Comparison of ENCODE assay signal across 2 cellular contexts in genomic region chr1:205714190-205714905, GRCh38.
TF ChIP-seq lines count a peak whose summit lies in the region.

No MANE protein-coding gene starts in this region.

TF ChIP-seq in HEK293, 187 proteins besides CTCF, POLR2A, EP300 and RAD21 (continued from another document):
- TF ChIP-seq ZNF629 (tag by site-specific recombination; IDR thresholded peaks at IDR 0.05) (0 out of 2 replicates have a peak, but pooled peaks have one; percentile 10), ZNF580 (tag by site-specific recombination; IDR thresholded peaks at IDR 0.05) (no peak)

TF ChIP-seq in liver, 16 proteins besides CTCF, POLR2A, EP300 and RAD21 (continued from another document):
- TF ChIP-seq, protein P1, sequence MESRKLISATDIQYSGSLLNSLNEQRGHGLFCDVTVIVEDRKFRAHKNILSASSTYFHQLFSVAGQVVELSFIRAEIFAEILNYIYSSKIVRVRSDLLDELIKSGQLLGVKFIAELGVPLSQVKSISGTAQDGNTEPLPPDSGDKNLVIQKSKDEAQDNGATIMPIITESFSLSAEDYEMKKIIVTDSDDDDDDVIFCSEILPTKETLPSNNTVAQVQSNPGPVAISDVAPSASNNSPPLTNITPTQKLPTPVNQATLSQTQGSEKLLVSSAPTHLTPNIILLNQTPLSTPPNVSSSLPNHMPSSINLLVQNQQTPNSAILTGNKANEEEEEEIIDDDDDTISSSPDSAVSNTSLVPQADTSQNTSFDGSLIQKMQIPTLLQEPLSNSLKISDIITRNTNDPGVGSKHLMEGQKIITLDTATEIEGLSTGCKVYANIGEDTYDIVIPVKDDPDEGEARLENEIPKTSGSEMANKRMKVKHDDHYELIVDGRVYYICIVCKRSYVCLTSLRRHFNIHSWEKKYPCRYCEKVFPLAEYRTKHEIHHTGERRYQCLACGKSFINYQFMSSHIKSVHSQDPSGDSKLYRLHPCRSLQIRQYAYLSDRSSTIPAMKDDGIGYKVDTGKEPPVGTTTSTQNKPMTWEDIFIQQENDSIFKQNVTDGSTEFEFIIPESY (IDR thresholded peaks at IDR 0.05) = peak; percentile 71
- peak in 1 of 2 donors; percentile 71 for TF ChIP-seq JUND (IDR thresholded peaks at IDR 0.05)
- TF ChIP-seq FOXA1 (IDR thresholded peaks at IDR 0.05) = peak; percentile 74
- no peak for TF ChIP-seq NR2F2 (IDR thresholded peaks at IDR 0.05)
- no peak for TF ChIP-seq HNF4G (IDR thresholded peaks at IDR 0.05)
- peak in 1 of 2 donors; percentile 58 for TF ChIP-seq EGR1 (IDR thresholded peaks at IDR 0.05; ENCODE audit: low read depth in 2 of 2)
- peak; percentile 66 for TF ChIP-seq YY1 (IDR thresholded peaks at IDR 0.05)
- TF ChIP-seq FOXA2 (IDR thresholded peaks at IDR 0.05) = peak; percentile 42
- peak; percentile 76 for TF ChIP-seq MAX (IDR thresholded peaks at IDR 0.05)
- TF ChIP-seq HNF4A (conservative IDR thresholded peaks at IDR 0.05) = peak; percentile 74 to 87
- TF ChIP-seq RXRA (IDR thresholded peaks at IDR 0.05) = peak; percentile 84 to 93
- no peak for TF ChIP-seq GABPA (IDR thresholded peaks at IDR 0.05 in 1 of 2, conservative IDR thresholded peaks at IDR 0.05 in 1 of 2)
